In genomic region chr2:45541450-45541849, GRCh38 we compare ENCODE assay signal across 20 cellular contexts.
DNase-seq lines count a peak whose midpoint lies in the region; ATAC-seq and TF ChIP-seq lines count a peak whose summit lies in the region.
"Had no signal": no experiment of that assay in that cellular context is flagged by ENCODE, and none has a peak within 500 bp of the region (broad histone marks: within the 10 kb centered on the region; RNA-seq: fewer than 3 reads in every experiment).

No MANE protein-coding gene starts in this region.

- no peak for TF ChIP-seq EP300 in transverse colon (IDR thresholded peaks at IDR 0.05; ENCODE audit: low read depth)

- H3K9me3 ChIP-seq in BLaER1 (peaks cover 48% of the 10 kb centered on the region), transverse colon (no peaks in the 10 kb centered on the region)
- H3K9me3 ChIP-seq: SJCRH30 had no signal

- 100% methylated on average over 2 of the region's 2 CpGs; no CpG with 5 or more reads in 1 of the 2 donors for WGBS in transverse colon (ENCODE audit: low coverage in 1 of 2), 2 donors

- no peak overlapping the region for H3K27ac ChIP-seq in BLaER1
- H3K27ac ChIP-seq in transverse colon: no peak overlapping the region
- H3K27ac ChIP-seq: SJCRH30 had no signal

- H3K27me3 ChIP-seq in BLaER1 (no peaks in the 10 kb centered on the region), transverse colon (no peaks in the 10 kb centered on the region)
- H3K27me3 ChIP-seq: SJCRH30 had no signal

- intact Hi-C loops in transverse colon (cut with DNase I; ENCODE audit: low total_unique reads): no loop called here

- no peak for TF ChIP-seq CTCF in transverse colon (IDR thresholded peaks at IDR 0.05)

- DNase-seq in Caki2 (ENCODE audit: low read depth): peak; percentile 6
- peak; percentile 23 for DNase-seq in NAMALWA (ENCODE audit: low spot score)
- peak; percentile 18 to 32 for DNase-seq in erythroblast (lab: John Stamatoyannopoulos, UW)
- no peak for DNase-seq in transverse colon
- DNase-seq: ACHN, C1 segment of cervical spinal cord, DMS79 treated with DMSO at 0.1 percent for 48 hours, HFFc6, NCI-H1105, NCI-H146, NCI-H2029, NCI-H446, NCI-H526, OCI-M1, T-cell had no signal

- H3K36me3 ChIP-seq in BLaER1 (peaks cover 62% of the 10 kb centered on the region), transverse colon (peaks cover 0 to 41% (median 7%) of the 10 kb centered on the region in 4 donors)

- ATAC-seq in GM21390 (IDR thresholded peaks at IDR 0.05; ENCODE audit: unreplicated experiment): no peak
- ATAC-seq in GM18511 (IDR thresholded peaks at IDR 0.05; ENCODE audit: unreplicated experiment): no peak
- ATAC-seq: CD8-positive, alpha-beta T cell; T-cell had no signal

- no peak overlapping the region for H3K9ac ChIP-seq in BLaER1

- in situ Hi-C loops in Caki2 (cut with HindIII; ENCODE audit: low pct_unique_long_range_greater_than_20kb, low sequenced_read_pairs) (no loop called here), transverse colon (cut with MboI; ENCODE audit: low pct_ligation_motif_present in 1 of 4, low pct_unique_long_range_greater_than_20kb in 1 of 4, low sequenced_read_pairs in 3 of 4) (no loop called here)

- H3K4me3 ChIP-seq in BLaER1 (peak overlapping the region; percentile 47), transverse colon (no peak overlapping the region)
- H3K4me3 ChIP-seq: SJCRH30 had no signal

- H4K20me1 ChIP-seq in BLaER1: no peaks in the 10 kb centered on the region

- no peak overlapping the region for H3K4me2 ChIP-seq in BLaER1

- TF ChIP-seq POLR2A in erythroblast (IDR thresholded peaks at IDR 0.05; ENCODE audit: low read length) (no peak), transverse colon (IDR thresholded peaks at IDR 0.05) (no peak)

- H3K4me1 ChIP-seq in BLaER1: peaks cover 9% of the 10 kb centered on the region
- H3K4me1 ChIP-seq in transverse colon: no peaks in the 10 kb centered on the region
- H3K4me1 ChIP-seq: SJCRH30 had no signal
